8 cellular contexts compared by ENCODE assay signal in the genomic region with DNA sequence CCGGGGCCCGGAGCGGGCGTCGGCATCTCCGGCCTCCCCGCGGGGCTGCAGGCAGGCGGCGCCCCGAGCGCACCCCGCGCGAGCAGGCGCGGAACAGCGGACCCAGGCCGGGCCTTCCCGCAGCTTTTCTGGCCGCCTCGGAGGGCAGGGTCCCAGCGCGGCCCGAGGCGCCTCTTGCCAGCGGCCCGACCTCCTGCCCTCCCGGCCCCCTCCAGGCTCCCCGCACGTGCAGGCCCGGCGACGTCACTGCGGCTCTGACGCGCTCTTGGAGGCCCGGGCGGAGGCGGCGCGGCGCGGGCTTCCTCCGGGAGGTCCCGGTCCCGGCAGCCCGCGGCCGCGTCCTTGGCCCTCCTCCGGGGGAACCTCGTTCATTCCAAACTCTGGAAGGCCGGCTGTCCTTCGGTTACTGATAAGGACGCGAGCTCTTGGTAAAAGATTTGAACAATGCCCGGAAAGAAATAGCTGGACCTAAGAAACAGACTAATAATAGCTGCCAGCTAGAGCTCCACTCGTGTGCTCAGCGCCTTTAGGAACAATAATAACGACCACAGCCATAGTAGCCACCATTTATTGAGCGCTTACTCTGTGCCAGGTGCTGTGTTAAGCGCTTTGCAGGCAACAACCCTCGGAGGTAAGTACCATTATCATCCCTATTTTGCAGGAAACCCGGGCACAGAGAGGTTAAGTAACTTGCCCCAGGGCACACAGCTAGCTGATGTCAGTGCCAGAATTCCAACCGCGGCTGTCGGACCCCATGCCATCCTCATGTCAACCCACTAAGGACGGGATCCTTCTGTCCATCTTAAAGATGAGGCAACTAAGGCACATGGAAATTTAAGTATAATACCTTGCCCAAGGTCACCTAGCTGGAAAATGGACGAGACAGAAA. TPM values are rescaled to one million over a fixed set of nuclear protein-coding genes. Genes with fewer than 3 reads are reported as not detected.
DNase-seq lines count a peak whose midpoint lies in the region; ATAC-seq and TF ChIP-seq lines count a peak whose summit lies in the region.

No MANE protein-coding gene starts in this region.

- peak; percentile 68 for ATAC-seq in Panc1
- ATAC-seq in HG03139 (IDR thresholded peaks at IDR 0.05; ENCODE audit: unreplicated experiment): no peak

- POLR2A ChIA-PET in Panc1 (lab: Charles Lee): interaction anchor here (0.5 kb wide), 1 partner anchor 112 kb away, joined by 6 read pairs; no protein-coding TSS in a partner anchor

- H3K4me3 ChIP-seq in Panc1 (ENCODE audit: low read depth in 2 of 2, low read length in 2 of 2) (peak overlapping the region; percentile 52 to 67), foreskin fibroblast (ENCODE audit: low read depth in 1 of 2, low read length in 2 of 2) (peak overlapping the region; percentile 47 to 56), neuron (ENCODE audit: low read length) (peak overlapping the region; percentile 18), thyroid gland (replicated peaks in 1 of 3) (peak overlapping the region in 2 of 3 donors; percentile 4 to 41)

- intact Hi-C loops in Panc1 (cut with micrococcal nuclease; ENCODE audit: unreplicated experiment) (loop anchor here (2.0 to 5.0 kb wide), 2 partner anchors 70 to 116 kb away; a partner anchor contains a TSS), thyroid gland (cut with DNase I) (loop anchor here (2.0 kb wide), 1 partner anchor 72 kb away; no protein-coding TSS in a partner anchor)

- no peak for TF ChIP-seq POLR2A in thyroid gland (IDR thresholded peaks at IDR 0.05)

- H3K27me3 ChIP-seq in Panc1 (ENCODE audit: control insufficient read depth, insufficient read depth, low read length) (no peaks in the 10 kb centered on the region), neuron (ENCODE audit: insufficient read depth, low read length) (peaks cover 43% of the 10 kb centered on the region), thyroid gland (no peaks in the 10 kb centered on the region)

- peak overlapping the region; percentile 42 for H2AFZ ChIP-seq in neuron (ENCODE audit: low read depth, low read length)

- TF ChIP-seq CTCF in Panc1 (IDR thresholded peaks at IDR 0.05) (peak; percentile 38; the same call in 1 of the 2 replicates), foreskin fibroblast (IDR thresholded peaks at IDR 0.05; ENCODE audit: low read depth, low read length) (no peak), thyroid gland (IDR thresholded peaks at IDR 0.05) (peak in 1 of 6 experiments; percentile 5)

- in situ Hi-C loops in Panc1 (cut with HindIII; ENCODE audit: low pct_unique_long_range_greater_than_20kb, low sequenced_read_pairs): no loop called here

- BruUV-seq in Panc1 (replicated peaks; lab: Mats Ljungman, UMichigan): no TSS peak

- H3K27ac ChIP-seq in Panc1 (ENCODE audit: low read length) (peak overlapping the region; percentile 29), thyroid gland (peak overlapping the region in 2 of 3 donors; percentile 45 to 69)

- H3K36me3 ChIP-seq in Panc1 (ENCODE audit: control insufficient read depth, insufficient read depth, low read length) (no peaks in the 10 kb centered on the region), neuron (ENCODE audit: insufficient read depth, low read length) (no peaks in the 10 kb centered on the region), thyroid gland (no peaks in the 10 kb centered on the region)

- CTCF ChIA-PET in Panc1 (lab: Charles Lee): interaction anchor here (0.6 to 2.2 kb wide), 9 partner anchors 10 to 274 kb away, joined by 4 to 11 read pairs (median 7); no protein-coding TSS in a partner anchor

- peak; percentile 27 to 28 for DNase-seq in NCI-H2081 (lab: John Stamatoyannopoulos, UW)
- no peak for DNase-seq in NCI-H2081 treated with DMSO at 0.1 percent for 48 hours (lab: John Stamatoyannopoulos, UW)
- DNase-seq in Panc1 (ENCODE audit: low read depth, low spot score): no peak
- DNase-seq in activated T-helper 9 cell treated with anti-CD3 and anti-CD28 coated beads, Interleukin-2, amount 50 U/mL, for 16 hours (ENCODE audit: low read depth): peak; percentile 51
- DNase-seq in foreskin fibroblast: peak; percentile 66 to 88
- peak; percentile 29 to 44 for DNase-seq in thyroid gland

- H3K9me3 ChIP-seq in Panc1 (ENCODE audit: control insufficient read depth, insufficient read depth, low read depth, low read length) (peaks cover 10% of the 10 kb centered on the region; the same call in 1 of the 2 replicates), neuron (ENCODE audit: low read length) (peaks cover 3% of the 10 kb centered on the region), thyroid gland (no peaks in the 10 kb centered on the region)

- peaks cover 26% of the 10 kb centered on the region for H3K4me1 ChIP-seq in Panc1 (ENCODE audit: control insufficient read depth, insufficient read depth, low read length)
- peaks cover 21% of the 10 kb centered on the region for H3K4me1 ChIP-seq in neuron (ENCODE audit: insufficient read depth, low read length)
- peaks cover 10 to 32% of the 10 kb centered on the region in 2 donors for H3K4me1 ChIP-seq in thyroid gland

- 3 to 6% methylated on average over 19 to 20 of the region's 70 CpGs for WGBS in thyroid gland, 2 donors

RNA-seq across cellular contexts. Expression of a gene that starts 39.1 kb away (rescaled TPM):
- total RNA-seq in Panc1 (2021; ENCODE audit: unreplicated experiment) (35.6 TPM), thyroid gland (1 to 10 TPM in 3 of 4 donors, under 1 TPM in 1; 0.88 to 3.1 (median 2.1) TPM)
- 36.3 TPM for polyA plus RNA-seq in Panc1 (2012; ENCODE audit: insufficient read length)

Comparison
In these comparisons a context has a peak if more than half of its experiments do, and no peak if none do; other contexts are left out.
1. DNase-seq: peak in NCI-H2081 (2 of 2), activated T-helper 9 cell treated with anti-CD3 and anti-CD28 coated beads, Interleukin-2, amount 50 U/mL, for 16 hours (single experiment), foreskin fibroblast (2 of 2) and thyroid gland (2 of 2); none in NCI-H2081 treated with DMSO at 0.1 percent for 48 hours (single experiment) and Panc1 (single experiment).
2. Peak in every context shown above with its lines, with median percentiles within 50 percentile points of each other: H3K4me3 ChIP-seq.